In the genomic region with DNA sequence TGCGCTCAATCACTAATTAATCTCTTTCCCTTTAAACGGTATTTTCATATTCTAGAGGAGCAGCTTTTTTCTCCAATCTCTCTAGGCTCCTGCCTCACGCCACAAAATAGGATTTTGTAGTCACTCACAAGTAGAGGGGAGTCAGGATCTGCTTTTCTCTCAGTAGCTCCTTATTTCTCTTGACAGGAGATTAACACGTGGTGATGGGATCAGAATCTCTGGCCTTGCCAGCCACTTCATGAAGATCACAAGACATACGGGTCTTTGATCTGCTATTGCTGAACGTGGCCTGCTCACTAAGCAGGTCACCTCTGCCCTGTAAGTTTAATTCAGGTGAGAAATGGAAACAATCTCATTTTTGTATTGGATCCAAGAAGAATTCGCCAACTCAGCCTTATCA, we compare ENCODE assay signal across 24 cellular contexts.
"Had no signal": no experiment of that assay in that cellular context is flagged by ENCODE, and none has a peak within 500 bp of the region (broad histone marks: within the 10 kb centered on the region; RNA-seq: fewer than 3 reads in every experiment).

No MANE protein-coding gene starts in this region.

- H3K36me3 ChIP-seq: neural progenitor cell, ovary, right lobe of liver, sigmoid colon, stomach, thoracic aorta, thyroid gland, tibial nerve, upper lobe of right lung, uterus had no signal

- H3K27ac ChIP-seq: neural progenitor cell, ovary, parathyroid adenoma, psoas muscle, right lobe of liver, sigmoid colon, stomach, thoracic aorta, thyroid gland, tibial nerve, upper lobe of right lung, uterus had no signal

- H3K79me2 ChIP-seq: parathyroid adenoma had no signal

- H2AFZ ChIP-seq: neural progenitor cell, parathyroid adenoma had no signal

- H3K27me3 ChIP-seq: neural progenitor cell, ovary, right lobe of liver, sigmoid colon, thyroid gland, tibial nerve, upper lobe of right lung, uterus had no signal

- H3K9ac ChIP-seq: neural progenitor cell, parathyroid adenoma had no signal

- H3K4me1 ChIP-seq: neural progenitor cell, parathyroid adenoma, psoas muscle, right lobe of liver, sigmoid colon, stomach, thyroid gland, tibial nerve, upper lobe of right lung, uterus had no signal

- H3K4me2 ChIP-seq: neural progenitor cell had no signal

- H3K9me3 ChIP-seq: ovary, psoas muscle, right lobe of liver, sigmoid colon, stomach, thoracic aorta, thyroid gland, tibial nerve, upper lobe of right lung, uterus had no signal

- DNase-seq: naive B cell; naive thymus-derived CD8-positive, alpha-beta T cell; occipital lobe; ovary; posterior cingulate gyrus; psoas muscle; right cardiac atrium; right lobe of liver; sigmoid colon; small intestine; stimulated activated CD4-positive, alpha-beta T cell treated with anti-CD3 and anti-CD28 coated beads, Interleukin-15, amount 100 ng/mL, for 24 hours; stimulated activated CD4-positive, alpha-beta T cell treated with anti-CD3 and anti-CD28 coated beads, Interleukin-2, amount 100 ng/mL, for 24 hours; stimulated activated CD4-positive, alpha-beta T cell treated with anti-CD3 and anti-CD28 coated beads, Interleukin-2, amount 100 ng/mL, for 48 hours; stimulated activated CD4-positive, alpha-beta T cell treated with anti-CD3 and anti-CD28 coated beads, Interleukin-4, amount 100 ng/mL, for 24 hours; stimulated activated naive B cell treated with anti-CD40 and anti-IgM and Interleukin-4, amounts not matched to agents 10 μg/mL and 1 μg/mL and 100 μg/mL, for 72 hours; stimulated activated naive CD4-positive, alpha-beta T cell treated with Interleukin-2 at 50 U/mL for 16 hours; stomach; thyroid gland; upper lobe of right lung; uterus had no signal

- H3K4me3 ChIP-seq: neural progenitor cell, ovary, psoas muscle, right lobe of liver, sigmoid colon, stomach, thoracic aorta, thyroid gland, tibial nerve, upper lobe of right lung, uterus had no signal
